ENCODE assay signal across 12 cellular contexts in genomic region chr1:202161151-202162048, GRCh38. TPM values are rescaled to one million over a fixed set of nuclear protein-coding genes. Genes with fewer than 3 reads are reported as not detected.
A peak's percentile ranks its signal among the peaks of the same experiment; 100 is the strongest.
DNase-seq lines count a peak whose midpoint lies in the region; ATAC-seq lines count a peak whose summit lies in the region.
"Had no signal": no experiment of that assay in that cellular context is flagged by ENCODE, and none has a peak within 500 bp of the region (broad histone marks: within the 10 kb centered on the region; RNA-seq: fewer than 3 reads in every experiment).

No MANE protein-coding gene starts in this region.

- intact Hi-C loops in activated naive CD4-positive, alpha-beta T cell treated with anti-CD3 and anti-CD28 coated beads for 36 hours (cut with micrococcal nuclease), result loop anchor here (2.0 to 5.0 kb wide), 2 partner anchors 23 to 646 kb away; partner anchors contain the start of gene KDM5B

- no peak overlapping the region for H2BK12ac ChIP-seq in mesenchymal stem cell (ENCODE audit: low read length in 2 of 2)

- H3K4me2 ChIP-seq in mesenchymal stem cell (ENCODE audit: low read length, poor library complexity, severe bottlenecking), result no peak overlapping the region

- H2BK120ac ChIP-seq in mesenchymal stem cell (ENCODE audit: low read depth, low read length), result no peak overlapping the region

- H2AFZ ChIP-seq in mesenchymal stem cell (ENCODE audit: low read depth, low read length), result no peak overlapping the region

- H3K23ac ChIP-seq in mesenchymal stem cell (ENCODE audit: low read length in 2 of 2), result no peak overlapping the region

- no peaks in the 10 kb centered on the region for H3K36me3 ChIP-seq in mesenchymal stem cell (ENCODE audit: control insufficient read depth in 1 of 2, insufficient read depth in 2 of 2, low read depth in 1 of 2, low read length in 2 of 2)
- H3K36me3 ChIP-seq: gastroesophageal sphincter, SJCRH30 had no signal

- H3K9me3 Mint-ChIP-seq in activated naive CD4-positive, alpha-beta T cell treated with anti-CD3 and anti-CD28 coated beads for 36 hours, result no peaks in the 10 kb centered on the region
- H3K9me3 Mint-ChIP-seq in activated CD8-positive, alpha-beta T cell treated with anti-CD3 and anti-CD28 coated beads, Interleukin-2, amount 10 ng/mL, durations not matched to agents 7 days and 5 days (ENCODE audit: insufficient read depth), result no peaks in the 10 kb centered on the region

- peaks cover 7% of the 10 kb centered on the region for H3K4me1 ChIP-seq in mesenchymal stem cell (ENCODE audit: control insufficient read depth, insufficient read depth, low read depth, low read length)
- H3K4me1 ChIP-seq: gastroesophageal sphincter had no signal

- H3K27ac ChIP-seq in mesenchymal stem cell (ENCODE audit: low read length, poor library complexity, severe bottlenecking), result no peak overlapping the region
- H3K27ac ChIP-seq: SJCRH30 had no signal

- peak overlapping the region; percentile 99 for H3K4me3 Mint-ChIP-seq in activated naive CD4-positive, alpha-beta T cell treated with anti-CD3 and anti-CD28 coated beads for 36 hours
- peak overlapping the region; percentile 91 for H3K4me3 Mint-ChIP-seq in activated CD8-positive, alpha-beta T cell treated with anti-CD3 and anti-CD28 coated beads, Interleukin-2, amount 10 ng/mL, durations not matched to agents 7 days and 5 days

- no peaks in the 10 kb centered on the region for H3K9me3 ChIP-seq in mesenchymal stem cell (ENCODE audit: control insufficient read depth, low read length)
- H3K9me3 ChIP-seq: gastroesophageal sphincter, SJCRH30 had no signal

- POLR2A ChIA-PET in activated CD8-positive, alpha-beta T cell treated with anti-CD3 and anti-CD28 coated beads, Interleukin-2, amount 10 ng/mL, durations not matched to agents 7 days and 5 days (lab: Charles Lee), result interaction anchor here (1.1 to 11.3 kb wide), 6 partner anchors 9 to 181 kb away, joined by 3 to 103 read pairs (median 12); partner anchors contain the start of genes ARL8A and UBE2T

- CTCF ChIA-PET in activated naive CD4-positive, alpha-beta T cell treated with anti-CD3 and anti-CD28 coated beads for 36 hours (lab: Charles Lee), result interaction anchor here (1.0 to 2.3 kb wide), 9 partner anchors 13 to 558 kb away, joined by 4 to 14 read pairs (median 6); partner anchors contain the start of genes ARL8A, LGR6 and UBE2T
- CTCF ChIA-PET in activated CD8-positive, alpha-beta T cell treated with anti-CD3 and anti-CD28 coated beads, Interleukin-2, amount 10 ng/mL, durations not matched to agents 7 days and 5 days (lab: Charles Lee), result interaction anchor here (0.6 to 6.2 kb wide), 10 partner anchors 9 to 181 kb away, joined by 3 to 39 read pairs (median 6); partner anchors contain the start of genes ARL8A and UBE2T

- H3K4ac ChIP-seq in mesenchymal stem cell (ENCODE audit: low read depth in 1 of 2, low read length in 2 of 2), result no peak overlapping the region

- peaks cover 82% of the 10 kb centered on the region for H3K4me1 Mint-ChIP-seq in activated naive CD4-positive, alpha-beta T cell treated with anti-CD3 and anti-CD28 coated beads for 36 hours (ENCODE audit: low read depth)
- H3K4me1 Mint-ChIP-seq in activated CD8-positive, alpha-beta T cell treated with anti-CD3 and anti-CD28 coated beads, Interleukin-2, amount 10 ng/mL, durations not matched to agents 7 days and 5 days (ENCODE audit: low read depth), result peaks cover 84% of the 10 kb centered on the region

- H3K27ac Mint-ChIP-seq in activated naive CD4-positive, alpha-beta T cell treated with anti-CD3 and anti-CD28 coated beads for 36 hours, result peak overlapping the region; percentile 100
- peak overlapping the region; percentile 100 for H3K27ac Mint-ChIP-seq in activated CD8-positive, alpha-beta T cell treated with anti-CD3 and anti-CD28 coated beads, Interleukin-2, amount 10 ng/mL, durations not matched to agents 7 days and 5 days

- H3K9ac ChIP-seq in mesenchymal stem cell (ENCODE audit: low read length), result no peak overlapping the region

- no peak overlapping the region for H2AK5ac ChIP-seq in mesenchymal stem cell (ENCODE audit: low read length, severe bottlenecking)

- no peak overlapping the region for H3K14ac ChIP-seq in mesenchymal stem cell (ENCODE audit: low read length in 2 of 2)

- peaks cover 28% of the 10 kb centered on the region for H3K36me3 Mint-ChIP-seq in activated naive CD4-positive, alpha-beta T cell treated with anti-CD3 and anti-CD28 coated beads for 36 hours (ENCODE audit: low read depth)
- H3K36me3 Mint-ChIP-seq in activated CD8-positive, alpha-beta T cell treated with anti-CD3 and anti-CD28 coated beads, Interleukin-2, amount 10 ng/mL, durations not matched to agents 7 days and 5 days (ENCODE audit: low read depth), result peaks cover 30% of the 10 kb centered on the region

- H3K27me3 Mint-ChIP-seq in activated naive CD4-positive, alpha-beta T cell treated with anti-CD3 and anti-CD28 coated beads for 36 hours (ENCODE audit: low read depth), result no peaks in the 10 kb centered on the region
- no peaks in the 10 kb centered on the region for H3K27me3 Mint-ChIP-seq in activated CD8-positive, alpha-beta T cell treated with anti-CD3 and anti-CD28 coated beads, Interleukin-2, amount 10 ng/mL, durations not matched to agents 7 days and 5 days (ENCODE audit: low read depth)

- H2BK15ac ChIP-seq in mesenchymal stem cell (ENCODE audit: low read depth, poor library complexity, severe bottlenecking), result peak overlapping the region; percentile 6

- H3K79me1 ChIP-seq in mesenchymal stem cell (replicated peaks; ENCODE audit: low read length, poor library complexity, severe bottlenecking), result no peaks in the 10 kb centered on the region

- H4K8ac ChIP-seq in mesenchymal stem cell (ENCODE audit: low read length), result no peak overlapping the region

- no peak overlapping the region for H4K91ac ChIP-seq in mesenchymal stem cell (ENCODE audit: low read length)

- H3K4me3 ChIP-seq in mesenchymal stem cell (ENCODE audit: insufficient read depth in 1 of 2, low read depth in 1 of 2, low read length in 2 of 2), result no peak overlapping the region
- H3K4me3 ChIP-seq: SJCRH30 had no signal

- H3K18ac ChIP-seq in mesenchymal stem cell (ENCODE audit: low read depth in 1 of 2, low read length in 2 of 2), result no peak overlapping the region

- no peak for DNase-seq in activated naive CD4-positive, alpha-beta T cell treated with anti-CD3 and anti-CD28 coated beads for 36 hours
- no peak for DNase-seq in activated naive CD4-positive, alpha-beta T cell treated with anti-CD3 and anti-CD28 coated beads, Interleukin-2, amount 50 U/mL, for 16 hours
- peak; percentile 37 for DNase-seq in activated CD8-positive, alpha-beta T cell treated with anti-CD3 and anti-CD28 coated beads, Interleukin-2, amount 10 ng/mL, durations not matched to agents 7 days and 5 days
- no peak for DNase-seq in mesenchymal stem cell
- DNase-seq in NCI-H2081 (lab: John Stamatoyannopoulos, UW), result no peak
- DNase-seq: anterior cingulate cortex, SJCRH30 had no signal

- peaks cover 0 to 68% of the 10 kb centered on the region in 2 experiments for H3K27me3 ChIP-seq in mesenchymal stem cell (ENCODE audit: control insufficient read depth in 1 of 2, insufficient read depth in 1 of 2, low read length in 2 of 2)
- H3K27me3 ChIP-seq: gastroesophageal sphincter had no signal

- WGBS in mesenchymal stem cell, result 75% methylated on average over 20 of the region's 22 CpGs

- no peak overlapping the region for H2BK5ac ChIP-seq in mesenchymal stem cell (ENCODE audit: low read depth, low read length, poor library complexity, severe bottlenecking)

- peak; percentile 3 for ATAC-seq in activated CD8-positive, alpha-beta T cell treated with anti-CD3 and anti-CD28 coated beads, Interleukin-2, amount 10 ng/mL, durations not matched to agents 7 days and 5 days
- ATAC-seq in HG02763 (IDR thresholded peaks at IDR 0.05; ENCODE audit: unreplicated experiment) (no peak), HG03280 (IDR thresholded peaks at IDR 0.05; ENCODE audit: unreplicated experiment) (no peak), esophagus mucosa (no peak)
- ATAC-seq: gastroesophageal sphincter had no signal

RNA-seq across cellular contexts. Expression of gene PTPN7, which starts 1.0 kb away (rescaled TPM):
- 100 to 1,000 TPM; 112 to 119 TPM for total RNA-seq in activated naive CD4-positive, alpha-beta T cell treated with anti-CD3 and anti-CD28 coated beads for 36 hours
- 100 to 1,000 TPM; 242 to 255 TPM for total RNA-seq in activated CD8-positive, alpha-beta T cell treated with anti-CD3 and anti-CD28 coated beads, Interleukin-2, amount 10 ng/mL, durations not matched to agents 7 days and 5 days
- not detected for polyA plus RNA-seq in mesenchymal stem cell (2013, experiment 1 of 2)
- 0.15 TPM for polyA plus RNA-seq in mesenchymal stem cell (2013, experiment 2 of 2)
- 1.2 TPM for total RNA-seq in esophagus mucosa
- total RNA-seq: MCF 10A had no signal

RNA-seq across cellular contexts. Expression of gene ARL8A, which starts 16.9 kb away (rescaled TPM):
- 10 to 100 TPM; 28.1 to 30.6 TPM for total RNA-seq in activated naive CD4-positive, alpha-beta T cell treated with anti-CD3 and anti-CD28 coated beads for 36 hours
- total RNA-seq in activated CD8-positive, alpha-beta T cell treated with anti-CD3 and anti-CD28 coated beads, Interleukin-2, amount 10 ng/mL, durations not matched to agents 7 days and 5 days, result 10 to 100 TPM; 39.7 to 42.0 TPM
- 48.3 TPM for polyA plus RNA-seq in mesenchymal stem cell (2013, experiment 1 of 2)
- 47.5 TPM for polyA plus RNA-seq in mesenchymal stem cell (2013, experiment 2 of 2)
- total RNA-seq in esophagus mucosa, result 38.3 TPM

RNA-seq across cellular contexts. Expression of gene LGR6, which starts 32.2 kb away (rescaled TPM):
- under 1 TPM; 0.19 to 0.22 TPM for total RNA-seq in activated naive CD4-positive, alpha-beta T cell treated with anti-CD3 and anti-CD28 coated beads for 36 hours
- under 1 TPM in 1 of 2 experiments, not detected in 1; 0.08 TPM for total RNA-seq in activated CD8-positive, alpha-beta T cell treated with anti-CD3 and anti-CD28 coated beads, Interleukin-2, amount 10 ng/mL, durations not matched to agents 7 days and 5 days
- not detected for polyA plus RNA-seq in mesenchymal stem cell (2013, experiment 1 of 2)
- polyA plus RNA-seq in mesenchymal stem cell (2013, experiment 2 of 2), result not detected
- total RNA-seq in esophagus mucosa, result 2.7 TPM
- total RNA-seq: SJCRH30 had no signal

RNA-seq across cellular contexts. Expression of gene GPR37L1, which starts 38.7 kb away (rescaled TPM):
- not detected for total RNA-seq in activated naive CD4-positive, alpha-beta T cell treated with anti-CD3 and anti-CD28 coated beads for 36 hours
- total RNA-seq in activated CD8-positive, alpha-beta T cell treated with anti-CD3 and anti-CD28 coated beads, Interleukin-2, amount 10 ng/mL, durations not matched to agents 7 days and 5 days, result not detected
- polyA plus RNA-seq in mesenchymal stem cell (2013, experiment 1 of 2), result 0.01 TPM
- polyA plus RNA-seq in mesenchymal stem cell (2013, experiment 2 of 2), result not detected
- 0.12 TPM for total RNA-seq in esophagus mucosa
- total RNA-seq: MCF 10A had no signal

Comparison
In these comparisons a context has a peak if more than half of its experiments do, and no peak if none do; other contexts are left out.
1. RNA of gene PTPN7, which starts 1.0 kb away (total RNA-seq): 242 to 255 TPM in activated CD8-positive, alpha-beta T cell treated with anti-CD3 and anti-CD28 coated beads, Interleukin-2, amount 10 ng/mL, durations not matched to agents 7 days and 5 days and 112 to 119 TPM in activated naive CD4-positive, alpha-beta T cell treated with anti-CD3 and anti-CD28 coated beads for 36 hours; 1.2 TPM in esophagus mucosa (single experiment); every median in the first group is over 10 times any median in the second.